ENCODE assay signal across 8 cellular contexts in the genomic region with DNA sequence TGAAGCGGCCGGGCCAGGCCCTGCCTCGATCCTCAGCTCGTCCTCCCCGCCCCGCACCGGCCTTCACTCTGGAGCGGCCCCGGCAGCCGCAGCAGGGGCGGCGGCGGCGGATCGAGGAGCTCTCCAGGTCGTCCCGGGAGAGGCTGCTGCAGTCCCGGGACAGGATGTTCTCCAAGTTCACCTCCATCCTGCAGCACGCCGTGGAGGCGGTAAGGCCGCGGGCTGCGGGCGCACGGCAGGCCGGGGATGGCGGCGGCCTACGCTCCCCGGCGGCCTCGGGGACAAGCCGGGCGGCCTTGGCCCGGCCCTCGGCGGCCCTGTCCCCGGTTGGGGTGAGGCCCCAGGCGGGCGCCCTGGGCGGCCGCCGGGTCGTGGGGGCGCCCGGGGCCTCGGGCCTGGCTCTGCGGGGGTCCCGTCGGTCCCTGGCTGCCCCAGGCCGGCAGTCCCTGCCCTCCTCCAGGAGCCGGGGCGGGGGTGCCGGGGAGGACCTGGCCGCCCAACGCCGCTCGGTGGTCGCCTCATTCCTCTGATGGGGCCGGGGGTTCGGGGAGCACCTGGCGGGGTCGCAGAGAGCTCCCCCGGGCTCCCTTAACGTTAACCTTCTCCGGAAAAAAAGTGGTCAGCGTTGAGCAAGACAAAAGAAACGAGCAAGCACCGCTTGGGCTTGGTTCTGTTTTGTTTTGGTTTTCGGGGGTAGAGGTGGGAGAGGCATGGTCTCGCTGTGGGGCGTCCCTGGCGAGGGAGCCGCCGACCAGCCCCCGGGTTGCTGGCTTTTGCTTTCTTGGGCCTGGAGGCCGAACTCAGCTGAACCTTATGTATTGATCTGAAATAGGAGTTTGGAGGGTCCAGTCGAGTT. TPM values are rescaled to one million over a fixed set of nuclear protein-coding genes. Genes with fewer than 3 reads are reported as not detected.
A peak's percentile ranks its signal among the peaks of the same experiment; 100 is the strongest.
DNase-seq lines count a peak whose midpoint lies in the region; ATAC-seq and TF ChIP-seq lines count a peak whose summit lies in the region.

No MANE protein-coding gene starts in this region.

- peak overlapping the region; percentile 75 for H3K4me2 ChIP-seq in fibroblast of lung (ENCODE audit: extremely low read depth, insufficient read depth, low read length)

- H3K36me3 Mint-ChIP-seq in natural killer cell, result no peaks in the 10 kb centered on the region

- H2AFZ ChIP-seq in fibroblast of lung (ENCODE audit: low read length), result no peak overlapping the region

- H3K4me3 Mint-ChIP-seq in natural killer cell, result peak overlapping the region; percentile 94

- TF ChIP-seq CTCF in NB4 (IDR thresholded peaks at IDR 0.05; ENCODE audit: low read depth, low read length) (no peak), fibroblast of lung (conservative IDR thresholded peaks at IDR 0.05 in 1 of 2, IDR thresholded peaks at IDR 0.05 in 1 of 2; ENCODE audit: low read depth in 1 of 2, low read length in 2 of 2) (no peak), natural killer cell (IDR thresholded peaks at IDR 0.05) (peak; percentile 31), tibial artery (IDR thresholded peaks at IDR 0.05) (peak in 1 of 2 experiments; percentile 1)

- H3K27ac Mint-ChIP-seq in natural killer cell, result peak overlapping the region; percentile 94 to 95

- H4K20me1 ChIP-seq in fibroblast of lung (ENCODE audit: control insufficient read depth, extremely low read depth, insufficient read depth, low read length), result no peaks in the 10 kb centered on the region

- H3K27me3 ChIP-seq in fibroblast of lung (ENCODE audit: control insufficient read depth, insufficient read depth, low read length) (no peaks in the 10 kb centered on the region), tibial artery (no peaks in the 10 kb centered on the region)

- peaks cover 32 to 36% of the 10 kb centered on the region in 2 donors for H3K4me1 Mint-ChIP-seq in natural killer cell

- H3K9me3 ChIP-seq in fibroblast of lung (ENCODE audit: control insufficient read depth, insufficient read depth, low read depth, low read length) (no peaks in the 10 kb centered on the region), tibial artery (no peaks in the 10 kb centered on the region)

- intact Hi-C loops in natural killer cell (cut with micrococcal nuclease) (loop anchor here (5.0 to 10.0 kb wide), 2 partner anchors 277 to 650 kb away; a partner anchor contains a TSS), tibial artery (cut with DNase I; ENCODE audit: low total_unique reads) (loop anchor here (10.0 kb wide), 1 partner anchor 113 kb away; a partner anchor contains a TSS)

- H3K4me1 ChIP-seq in fibroblast of lung (ENCODE audit: control insufficient read depth, extremely low read depth, insufficient read depth, low read length) (peaks cover 12% of the 10 kb centered on the region), tibial artery (peaks cover 0 to 38% (median 25%) of the 10 kb centered on the region in 4 donors)

- ATAC-seq in HG02571 (IDR thresholded peaks at IDR 0.05; ENCODE audit: unreplicated experiment) (peak; percentile 43), natural killer cell (peak; percentile 54 to 65 (median 64))

- H3K4me3 ChIP-seq in NB4 (ENCODE audit: low read depth, low read length) (peak overlapping the region; percentile 88), fibroblast of lung (replicated peaks in 1 of 4; ENCODE audit: control extremely low read depth in 1 of 4, insufficient read depth in 1 of 4, low read depth in 3 of 4, low read length in 4 of 4) (peak overlapping the region; percentile 62 to 91 (median 79)), tibial artery (peak overlapping the region; percentile 83 to 93)

- H3K9ac ChIP-seq in fibroblast of lung (ENCODE audit: insufficient read depth, low read length), result peak overlapping the region; percentile 98

- peak overlapping the region; percentile 92 for H3K27ac ChIP-seq in fibroblast of lung (ENCODE audit: insufficient read depth, low read length)
- peak overlapping the region; percentile 97 to 98 for H3K27ac ChIP-seq in tibial artery

- peaks cover 51% of the 10 kb centered on the region for H3K79me2 ChIP-seq in fibroblast of lung (ENCODE audit: control insufficient read depth, insufficient read depth, low read length)

- H3K9me3 Mint-ChIP-seq in natural killer cell, result no peaks in the 10 kb centered on the region

- TF ChIP-seq POLR2A in NB4 (IDR thresholded peaks at IDR 0.05; ENCODE audit: extremely low read depth, insufficient read length), result no peak

- peaks cover 0 to 7% of the 10 kb centered on the region in 2 donors for H3K27me3 Mint-ChIP-seq in natural killer cell (ENCODE audit: low read depth in 2 of 2)

- no peaks in the 10 kb centered on the region for H3K36me3 ChIP-seq in fibroblast of lung (ENCODE audit: control insufficient read depth, insufficient read depth, low read length)
- H3K36me3 ChIP-seq in tibial artery, result no peaks in the 10 kb centered on the region

- DNase-seq in NCI-H345 (lab: John Stamatoyannopoulos, UW) (peak; percentile 16), NCI-H345 treated with DMSO at 0.1 percent for 48 hours (lab: John Stamatoyannopoulos, UW; ENCODE audit: unreplicated experiment) (no peak), NB4 (ENCODE audit: low read depth) (peak; percentile 76), fibroblast of lung (ENCODE audit: low read depth in 2 of 2) (peak; percentile 37 to 55), natural killer cell (peak; percentile 40), tibial artery (peak; percentile 25 to 68)
- peak; percentile 11 to 30 for DNase-seq in activated T-helper 1 cell treated with anti-CD3 and anti-CD28 coated beads, Interleukin-2, amount 50 U/mL, for 16 hours (ENCODE audit: low read depth in 1 of 2, low spot score in 1 of 2)

RNA-seq across cellular contexts. Expression of a gene that starts 0.6 kb away (rescaled TPM):
- 25.7 and 26.1 TPM in 2 replicates for total RNA-seq in fibroblast of lung
- polyA plus RNA-seq in fibroblast of lung, result 20.6 and 26.6 TPM in 2 replicates
- polyA plus RNA-seq in fibroblast of lung (2012), result 15.0 and 18.7 TPM in 2 replicates
- polyA minus RNA-seq in fibroblast of lung (ENCODE audit: low replicate concordance), result 9.8 and 20.7 TPM in 2 replicates
- 10 to 100 TPM; 36.0 to 42.4 (median 39.5) TPM for total RNA-seq in natural killer cell
